8 cellular contexts compared by ENCODE assay signal in genomic region chr3:149657458-149657795, GRCh38. TPM values are rescaled to one million over a fixed set of nuclear protein-coding genes. Genes with fewer than 3 reads are reported as not detected.
DNase-seq lines count a peak whose midpoint lies in the region; ATAC-seq and TF ChIP-seq lines count a peak whose summit lies in the region.

No MANE protein-coding gene starts in this region.

- H3K9me3 ChIP-seq in Panc1 (ENCODE audit: control insufficient read depth, insufficient read depth, low read depth, low read length) (no peaks in the 10 kb centered on the region), ectodermal cell (ENCODE audit: control insufficient read depth, low read length) (no peaks in the 10 kb centered on the region)

- H3K36me3 ChIP-seq in Panc1 (ENCODE audit: control insufficient read depth, insufficient read depth, low read length) (peaks cover 20% of the 10 kb centered on the region; the same call in 1 of the 2 replicates), ectodermal cell (ENCODE audit: control insufficient read depth, insufficient read depth, low read length) (peaks cover 6% of the 10 kb centered on the region), mesendoderm (ENCODE audit: control insufficient read depth, insufficient read depth, low read length) (no peaks in the 10 kb centered on the region)

- peak overlapping the region; percentile 87 for H3K23ac ChIP-seq in mesendoderm (ENCODE audit: low read length)

- peak overlapping the region; percentile 96 for H3K56ac ChIP-seq in mesendoderm (ENCODE audit: low read length)

- H2BK120ac ChIP-seq in mesendoderm (ENCODE audit: low read depth, low read length): no peak overlapping the region

- 0% methylated on average over 21 of the region's 21 CpGs for WGBS in ectodermal cell, 2 experiments
- no CpG with 5 or more reads among the region's 21 CpGs for WGBS in mesendoderm (ENCODE audit: extremely low coverage, insufficient coverage, low lambda C conversion rate)

- peak overlapping the region; percentile 7 for H3K18ac ChIP-seq in mesendoderm (ENCODE audit: low read length)

- peak overlapping the region; percentile 94 for H3K9ac ChIP-seq in mesendoderm (ENCODE audit: low read length)

- DNase-seq in NCI-H510A (lab: John Stamatoyannopoulos, UW) (peak; percentile 45), NCI-H510A treated with DMSO at 0.1 percent for 48 hours (lab: John Stamatoyannopoulos, UW) (no peak), Panc1 (ENCODE audit: low read depth, low spot score) (no peak), mesendoderm (peak; percentile 87), ureter (ENCODE audit: low spot score) (peak; percentile 67), cerebellum (ENCODE audit: low spot score) (no peak)
- DNase-seq in stimulated activated naive CD4-positive, alpha-beta T cell treated with Interleukin-2 at 50 U/mL for 16 hours (lab: John Stamatoyannopoulos, UW): no peak

- H4K5ac ChIP-seq in mesendoderm (ENCODE audit: low read length): no peak overlapping the region

- ATAC-seq in Panc1: peak; percentile 46

- POLR2A ChIA-PET in Panc1 (lab: Charles Lee): interaction anchor here (0.6 to 1.5 kb wide), 13 partner anchors 8 to 691 kb away, joined by 3 to 7 read pairs (median 3); no protein-coding TSS in a partner anchor

- H4K8ac ChIP-seq in mesendoderm (ENCODE audit: low read depth, low read length): no peak overlapping the region

- H3K79me2 ChIP-seq in mesendoderm (ENCODE audit: control insufficient read depth, insufficient read depth, low read length): peaks cover 20% of the 10 kb centered on the region

- peak overlapping the region; percentile 82 for H3K4me2 ChIP-seq in mesendoderm (ENCODE audit: low read length)

- H3K27ac ChIP-seq in Panc1 (ENCODE audit: low read length) (peak overlapping the region; percentile 91), ectodermal cell (ENCODE audit: insufficient read depth, low read depth, low read length, poor library complexity, severe bottlenecking) (peak overlapping the region; percentile 96), mesendoderm (ENCODE audit: low read depth, low read length) (peak overlapping the region; percentile 95)

- peaks cover 48% of the 10 kb centered on the region for H3K4me1 ChIP-seq in Panc1 (ENCODE audit: control insufficient read depth, insufficient read depth, low read length)
- peaks cover 13% of the 10 kb centered on the region for H3K4me1 ChIP-seq in ectodermal cell (ENCODE audit: control insufficient read depth, insufficient read depth, low read length)
- H3K4me1 ChIP-seq in mesendoderm (ENCODE audit: control insufficient read depth, low read depth, low read length): peaks cover 4% of the 10 kb centered on the region

- peaks cover 10% of the 10 kb centered on the region for H3K79me1 ChIP-seq in mesendoderm (ENCODE audit: low read length)

- H3K4me3 ChIP-seq in Panc1 (ENCODE audit: low read depth in 2 of 2, low read length in 2 of 2) (peak overlapping the region; percentile 85 to 87), ectodermal cell (ENCODE audit: insufficient read depth, low read depth, low read length) (peak overlapping the region; percentile 79), mesendoderm (ENCODE audit: low read length) (peak overlapping the region; percentile 82)

- H2BK5ac ChIP-seq in mesendoderm (ENCODE audit: low read length): peak overlapping the region; percentile 81

- intact Hi-C loops in Panc1 (cut with micrococcal nuclease; ENCODE audit: unreplicated experiment): loop anchor here (5.0 to 10.0 kb wide), 2 partner anchors 85 to 113 kb away; no protein-coding TSS in a partner anchor

- in situ Hi-C loops in Panc1 (cut with HindIII; ENCODE audit: low pct_unique_long_range_greater_than_20kb, low sequenced_read_pairs): no loop called here

- CTCF ChIA-PET in Panc1 (lab: Charles Lee): interaction anchor here (1.7 kb wide), 1 partner anchor 151 kb away, joined by 8 read pairs; no protein-coding TSS in a partner anchor

- H3K27me3 ChIP-seq in Panc1 (ENCODE audit: control insufficient read depth, insufficient read depth, low read length) (no peaks in the 10 kb centered on the region), ectodermal cell (ENCODE audit: control insufficient read depth, insufficient read depth, low read length, poor library complexity, severe bottlenecking) (peaks cover 20% of the 10 kb centered on the region), mesendoderm (ENCODE audit: insufficient read depth, low read length, poor library complexity) (no peaks in the 10 kb centered on the region)

- no peak overlapping the region for H2AK5ac ChIP-seq in mesendoderm (ENCODE audit: low read length)

- H3K4ac ChIP-seq in mesendoderm (ENCODE audit: low read depth, low read length): peak overlapping the region; percentile 40

- no TSS peak for BruUV-seq in Panc1 (replicated peaks; lab: Mats Ljungman, UMichigan)

- H2BK15ac ChIP-seq in mesendoderm (replicated peaks; ENCODE audit: low read depth): no peak overlapping the region

- TF ChIP-seq CTCF in Panc1 (IDR thresholded peaks at IDR 0.05): no peak

RNA-seq across cellular contexts. Expression of gene WWTR1, which starts 0.4 kb away (rescaled TPM):
- 298 TPM for total RNA-seq in Panc1 (2021; ENCODE audit: unreplicated experiment)
- polyA plus RNA-seq in Panc1 (2012; ENCODE audit: insufficient read length): 335 TPM
- polyA plus RNA-seq in ectodermal cell (2013, experiment 1 of 4): 23.5 TPM
- polyA plus RNA-seq in ectodermal cell (2013, experiment 2 of 4): 20.1 TPM
- 24.4 TPM for polyA plus RNA-seq in ectodermal cell (2013, experiment 3 of 4)
- polyA plus RNA-seq in ectodermal cell (2013, experiment 4 of 4): 29.1 TPM
- 25.5 TPM for polyA plus RNA-seq in mesendoderm (2013, experiment 1 of 2)
- polyA plus RNA-seq in mesendoderm (2013, experiment 2 of 2): 25.1 TPM
- 67.1 TPM for total RNA-seq in ureter
- total RNA-seq in cerebellum: 11.8 TPM

Comparison
In these comparisons a context has a peak if more than half of its experiments do, and no peak if none do; other contexts are left out.
1. DNase-seq: peak in NCI-H510A (single experiment), mesendoderm (single experiment) and ureter (single experiment); none in NCI-H510A treated with DMSO at 0.1 percent for 48 hours (single experiment), Panc1 (single experiment), cerebellum (single experiment) and stimulated activated naive CD4-positive, alpha-beta T cell treated with Interleukin-2 at 50 U/mL for 16 hours (single experiment).
2. Peak in every context shown above with its lines, with median percentiles within 50 percentile points of each other: H3K27ac ChIP-seq and H3K4me3 ChIP-seq.